ENCODE assay signal across 2 cellular contexts in genomic region chr6:15364401-15365037, GRCh38.
A peak's percentile ranks its signal among the peaks of the same experiment; 100 is the strongest.
TF ChIP-seq lines count a peak whose summit lies in the region.

No MANE protein-coding gene starts in this region.

TF ChIP-seq in HEK293, 187 proteins besides CTCF, POLR2A, EP300 and RAD21 (continued from another document and continues in another):
- TF ChIP-seq, protein P1, sequence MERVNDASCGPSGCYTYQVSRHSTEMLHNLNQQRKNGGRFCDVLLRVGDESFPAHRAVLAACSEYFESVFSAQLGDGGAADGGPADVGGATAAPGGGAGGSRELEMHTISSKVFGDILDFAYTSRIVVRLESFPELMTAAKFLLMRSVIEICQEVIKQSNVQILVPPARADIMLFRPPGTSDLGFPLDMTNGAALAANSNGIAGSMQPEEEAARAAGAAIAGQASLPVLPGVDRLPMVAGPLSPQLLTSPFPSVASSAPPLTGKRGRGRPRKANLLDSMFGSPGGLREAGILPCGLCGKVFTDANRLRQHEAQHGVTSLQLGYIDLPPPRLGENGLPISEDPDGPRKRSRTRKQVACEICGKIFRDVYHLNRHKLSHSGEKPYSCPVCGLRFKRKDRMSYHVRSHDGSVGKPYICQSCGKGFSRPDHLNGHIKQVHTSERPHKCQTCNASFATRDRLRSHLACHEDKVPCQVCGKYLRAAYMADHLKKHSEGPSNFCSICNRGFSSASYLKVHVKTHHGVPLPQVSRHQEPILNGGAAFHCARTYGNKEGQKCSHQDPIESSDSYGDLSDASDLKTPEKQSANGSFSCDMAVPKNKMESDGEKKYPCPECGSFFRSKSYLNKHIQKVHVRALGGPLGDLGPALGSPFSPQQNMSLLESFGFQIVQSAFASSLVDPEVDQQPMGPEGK (tag by site-specific recombination; IDR thresholded peaks at IDR 0.05): no peak
- TF ChIP-seq ZNF626 (tag by site-specific recombination; IDR thresholded peaks at IDR 0.05) (no peak), KLF16 (tag by site-specific recombination; IDR thresholded peaks at IDR 0.05) (no peak), ZNF26 (tag by site-specific recombination; IDR thresholded peaks at IDR 0.05) (no peak), ZNF473 (tag by site-specific recombination; IDR thresholded peaks at IDR 0.05) (no peak), ZNF341 (tag by site-specific recombination; IDR thresholded peaks at IDR 0.05; ENCODE audit: low read depth) (no peak), ZNF558 (tag by site-specific recombination; IDR thresholded peaks at IDR 0.05) (no peak), YY1 (tag by site-specific recombination; IDR thresholded peaks at IDR 0.05) (no peak), PBX3 (CRISPR knock-in tag; IDR thresholded peaks at IDR 0.05) (no peak), ZNF600 (tag by site-specific recombination; IDR thresholded peaks at IDR 0.05) (0 out of 2 replicates have a peak, but pooled peaks have one; percentile 37), ZNF133 (tag by site-specific recombination; IDR thresholded peaks at IDR 0.05) (no peak), ZNF416 (tag by site-specific recombination; IDR thresholded peaks at IDR 0.05) (no peak), SP3 (tag by site-specific recombination; IDR thresholded peaks at IDR 0.05) (no peak), ZBTB48 (tag by site-specific recombination; IDR thresholded peaks at IDR 0.05) (no peak), ZNF837 (tag by site-specific recombination; IDR thresholded peaks at IDR 0.05) (no peak), ZNF561 (tag by site-specific recombination; IDR thresholded peaks at IDR 0.05; ENCODE audit: borderline replicate concordance) (no peak), ZNF585B (tag by site-specific recombination; IDR thresholded peaks at IDR 0.05) (no peak)
- TF ChIP-seq, protein P2, sequence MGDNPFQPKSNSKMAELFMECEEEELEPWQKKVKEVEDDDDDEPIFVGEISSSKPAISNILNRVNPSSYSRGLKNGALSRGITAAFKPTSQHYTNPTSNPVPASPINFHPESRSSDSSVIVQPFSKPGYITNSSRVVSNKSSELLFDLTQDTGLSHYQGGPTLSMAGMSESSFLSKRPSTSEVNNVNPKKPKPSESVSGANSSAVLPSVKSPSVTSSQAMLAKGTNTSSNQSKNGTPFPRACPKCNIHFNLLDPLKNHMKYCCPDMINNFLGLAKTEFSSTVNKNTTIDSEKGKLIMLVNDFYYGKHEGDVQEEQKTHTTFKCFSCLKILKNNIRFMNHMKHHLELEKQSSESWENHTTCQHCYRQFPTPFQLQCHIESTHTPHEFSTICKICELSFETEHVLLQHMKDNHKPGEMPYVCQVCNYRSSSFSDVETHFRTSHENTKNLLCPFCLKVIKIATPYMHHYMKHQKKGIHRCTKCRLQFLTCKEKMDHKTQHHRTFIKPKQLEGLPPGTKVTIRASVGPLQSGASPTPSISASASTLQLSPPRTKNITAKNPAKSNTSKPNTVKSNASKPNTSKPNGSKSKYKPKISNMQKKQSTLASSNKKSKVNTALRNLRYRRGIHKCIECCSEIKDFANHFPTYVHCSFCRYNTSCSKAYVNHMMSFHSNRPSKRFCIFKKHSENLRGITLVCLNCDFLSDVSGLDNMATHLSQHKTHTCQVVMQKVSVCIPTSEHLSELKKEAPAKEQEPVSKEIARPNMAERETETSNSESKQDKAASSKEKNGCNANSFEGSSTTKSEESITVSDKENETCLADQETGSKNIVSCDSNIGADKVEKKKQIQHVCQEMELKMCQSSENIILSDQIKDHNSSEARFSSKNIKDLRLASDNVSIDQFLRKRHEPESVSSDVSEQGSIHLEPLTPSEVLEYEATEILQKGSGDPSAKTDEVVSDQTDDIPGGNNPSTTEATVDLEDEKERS (tag by site-specific recombination; IDR thresholded peaks at IDR 0.05): no peak
- TF ChIP-seq, protein P3, sequence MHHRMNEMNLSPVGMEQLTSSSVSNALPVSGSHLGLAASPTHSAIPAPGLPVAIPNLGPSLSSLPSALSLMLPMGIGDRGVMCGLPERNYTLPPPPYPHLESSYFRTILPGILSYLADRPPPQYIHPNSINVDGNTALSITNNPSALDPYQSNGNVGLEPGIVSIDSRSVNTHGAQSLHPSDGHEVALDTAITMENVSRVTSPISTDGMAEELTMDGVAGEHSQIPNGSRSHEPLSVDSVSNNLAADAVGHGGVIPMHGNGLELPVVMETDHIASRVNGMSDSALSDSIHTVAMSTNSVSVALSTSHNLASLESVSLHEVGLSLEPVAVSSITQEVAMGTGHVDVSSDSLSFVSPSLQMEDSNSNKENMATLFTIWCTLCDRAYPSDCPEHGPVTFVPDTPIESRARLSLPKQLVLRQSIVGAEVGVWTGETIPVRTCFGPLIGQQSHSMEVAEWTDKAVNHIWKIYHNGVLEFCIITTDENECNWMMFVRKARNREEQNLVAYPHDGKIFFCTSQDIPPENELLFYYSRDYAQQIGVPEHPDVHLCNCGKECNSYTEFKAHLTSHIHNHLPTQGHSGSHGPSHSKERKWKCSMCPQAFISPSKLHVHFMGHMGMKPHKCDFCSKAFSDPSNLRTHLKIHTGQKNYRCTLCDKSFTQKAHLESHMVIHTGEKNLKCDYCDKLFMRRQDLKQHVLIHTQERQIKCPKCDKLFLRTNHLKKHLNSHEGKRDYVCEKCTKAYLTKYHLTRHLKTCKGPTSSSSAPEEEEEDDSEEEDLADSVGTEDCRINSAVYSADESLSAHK (tag by site-specific recombination; IDR thresholded peaks at IDR 0.05): 0 out of 2 replicates have a peak, but pooled peaks have one; percentile 15

TF ChIP-seq in K562, 482 proteins besides CTCF, POLR2A, EP300 and RAD21 (continued from another document):
- TF ChIP-seq, protein P4, sequence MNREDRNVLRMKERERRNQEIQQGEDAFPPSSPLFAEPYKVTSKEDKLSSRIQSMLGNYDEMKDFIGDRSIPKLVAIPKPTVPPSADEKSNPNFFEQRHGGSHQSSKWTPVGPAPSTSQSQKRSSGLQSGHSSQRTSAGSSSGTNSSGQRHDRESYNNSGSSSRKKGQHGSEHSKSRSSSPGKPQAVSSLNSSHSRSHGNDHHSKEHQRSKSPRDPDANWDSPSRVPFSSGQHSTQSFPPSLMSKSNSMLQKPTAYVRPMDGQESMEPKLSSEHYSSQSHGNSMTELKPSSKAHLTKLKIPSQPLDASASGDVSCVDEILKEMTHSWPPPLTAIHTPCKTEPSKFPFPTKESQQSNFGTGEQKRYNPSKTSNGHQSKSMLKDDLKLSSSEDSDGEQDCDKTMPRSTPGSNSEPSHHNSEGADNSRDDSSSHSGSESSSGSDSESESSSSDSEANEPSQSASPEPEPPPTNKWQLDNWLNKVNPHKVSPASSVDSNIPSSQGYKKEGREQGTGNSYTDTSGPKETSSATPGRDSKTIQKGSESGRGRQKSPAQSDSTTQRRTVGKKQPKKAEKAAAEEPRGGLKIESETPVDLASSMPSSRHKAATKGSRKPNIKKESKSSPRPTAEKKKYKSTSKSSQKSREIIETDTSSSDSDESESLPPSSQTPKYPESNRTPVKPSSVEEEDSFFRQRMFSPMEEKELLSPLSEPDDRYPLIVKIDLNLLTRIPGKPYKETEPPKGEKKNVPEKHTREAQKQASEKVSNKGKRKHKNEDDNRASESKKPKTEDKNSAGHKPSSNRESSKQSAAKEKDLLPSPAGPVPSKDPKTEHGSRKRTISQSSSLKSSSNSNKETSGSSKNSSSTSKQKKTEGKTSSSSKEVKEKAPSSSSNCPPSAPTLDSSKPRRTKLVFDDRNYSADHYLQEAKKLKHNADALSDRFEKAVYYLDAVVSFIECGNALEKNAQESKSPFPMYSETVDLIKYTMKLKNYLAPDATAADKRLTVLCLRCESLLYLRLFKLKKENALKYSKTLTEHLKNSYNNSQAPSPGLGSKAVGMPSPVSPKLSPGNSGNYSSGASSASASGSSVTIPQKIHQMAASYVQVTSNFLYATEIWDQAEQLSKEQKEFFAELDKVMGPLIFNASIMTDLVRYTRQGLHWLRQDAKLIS (CRISPR knock-in tag; IDR thresholded peaks at IDR 0.05): no peak
- TF ChIP-seq MYC (IDR thresholded peaks at IDR 0.05; ENCODE audit: low read depth, low read length) (no peak), MYC (CRISPR knock-in tag; IDR thresholded peaks at IDR 0.05; ENCODE audit: borderline replicate concordance, low read depth) (no peak), ELK3 (CRISPR knock-in tag; IDR thresholded peaks at IDR 0.05) (no peak), MEF2A (IDR thresholded peaks at IDR 0.05; ENCODE audit: control insufficient read depth, low read depth, low read length) (no peak), NFXL1 (CRISPR knock-in tag; IDR thresholded peaks at IDR 0.05) (no peak), ZNF778 (CRISPR knock-in tag; IDR thresholded peaks at IDR 0.05) (no peak), E4F1 (CRISPR knock-in tag; IDR thresholded peaks at IDR 0.05; ENCODE audit: borderline replicate concordance) (no peak), ERF (CRISPR knock-in tag; IDR thresholded peaks at IDR 0.05) (no peak), NCOR1 (IDR thresholded peaks at IDR 0.05) (no peak), POLR2B (IDR thresholded peaks at IDR 0.05; ENCODE audit: low read depth, partially characterized antibody) (no peak)
- TF ChIP-seq, protein P5, sequence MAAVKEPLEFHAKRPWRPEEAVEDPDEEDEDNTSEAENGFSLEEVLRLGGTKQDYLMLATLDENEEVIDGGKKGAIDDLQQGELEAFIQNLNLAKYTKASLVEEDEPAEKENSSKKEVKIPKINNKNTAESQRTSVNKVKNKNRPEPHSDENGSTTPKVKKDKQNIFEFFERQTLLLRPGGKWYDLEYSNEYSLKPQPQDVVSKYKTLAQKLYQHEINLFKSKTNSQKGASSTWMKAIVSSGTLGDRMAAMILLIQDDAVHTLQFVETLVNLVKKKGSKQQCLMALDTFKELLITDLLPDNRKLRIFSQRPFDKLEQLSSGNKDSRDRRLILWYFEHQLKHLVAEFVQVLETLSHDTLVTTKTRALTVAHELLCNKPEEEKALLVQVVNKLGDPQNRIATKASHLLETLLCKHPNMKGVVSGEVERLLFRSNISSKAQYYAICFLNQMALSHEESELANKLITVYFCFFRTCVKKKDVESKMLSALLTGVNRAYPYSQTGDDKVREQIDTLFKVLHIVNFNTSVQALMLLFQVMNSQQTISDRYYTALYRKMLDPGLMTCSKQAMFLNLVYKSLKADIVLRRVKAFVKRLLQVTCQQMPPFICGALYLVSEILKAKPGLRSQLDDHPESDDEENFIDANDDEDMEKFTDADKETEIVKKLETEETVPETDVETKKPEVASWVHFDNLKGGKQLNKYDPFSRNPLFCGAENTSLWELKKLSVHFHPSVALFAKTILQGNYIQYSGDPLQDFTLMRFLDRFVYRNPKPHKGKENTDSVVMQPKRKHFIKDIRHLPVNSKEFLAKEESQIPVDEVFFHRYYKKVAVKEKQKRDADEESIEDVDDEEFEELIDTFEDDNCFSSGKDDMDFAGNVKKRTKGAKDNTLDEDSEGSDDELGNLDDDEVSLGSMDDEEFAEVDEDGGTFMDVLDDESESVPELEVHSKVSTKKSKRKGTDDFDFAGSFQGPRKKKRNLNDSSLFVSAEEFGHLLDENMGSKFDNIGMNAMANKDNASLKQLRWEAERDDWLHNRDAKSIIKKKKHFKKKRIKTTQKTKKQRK (IDR thresholded peaks at IDR 0.05; ENCODE audit: borderline replicate concordance, low read depth, low read length): no peak
TF ChIP-seq in K562: peak in this region for 0.
